In the genomic region with DNA sequence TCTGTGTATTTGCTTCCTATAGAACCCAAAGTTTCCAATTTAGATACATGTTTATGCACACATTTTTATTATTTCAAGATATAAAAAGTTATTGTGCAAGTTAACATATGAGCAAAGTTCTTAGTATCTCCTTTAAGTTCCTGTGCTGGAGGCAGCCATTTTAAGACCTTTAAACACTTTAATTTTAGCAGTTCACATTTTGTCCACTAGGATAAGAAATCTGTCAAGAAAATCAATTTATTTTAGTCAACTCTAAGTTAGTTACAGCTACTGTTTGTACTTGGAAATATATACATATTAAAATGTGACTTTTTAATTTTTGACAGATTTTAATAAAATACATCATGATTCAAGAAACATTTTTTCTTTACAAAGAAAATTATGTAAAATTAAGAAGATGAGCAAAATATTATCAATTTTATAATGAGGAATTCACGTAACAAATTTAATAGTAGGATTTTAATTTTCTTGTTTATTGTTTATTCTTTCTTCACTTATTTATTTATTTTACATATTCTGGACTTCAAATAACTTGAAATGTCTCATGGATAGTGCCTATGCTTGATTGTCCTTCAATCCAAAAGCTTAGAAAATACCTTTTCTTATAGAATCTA, we compare ENCODE assay signal across 10 cellular contexts.
A peak's percentile ranks its signal among the peaks of the same experiment; 100 is the strongest.
DNase-seq lines count a peak whose midpoint lies in the region; ATAC-seq, FAIRE-seq and TF ChIP-seq lines count a peak whose summit lies in the region.
"Had no signal": no experiment of that assay in that cellular context is flagged by ENCODE, and none has a peak within 500 bp of the region (broad histone marks: within the 10 kb centered on the region; RNA-seq: fewer than 3 reads in every experiment).

No MANE protein-coding gene starts in this region.

- no peak overlapping the region for H3K4me3 Mint-ChIP-seq in neural crest cell

- no peak for FAIRE-seq in GM12878 (lab: Jason Lieb, UNC)

- TF ChIP-seq POLR2A in GM12878 (IDR thresholded peaks at IDR 0.05; ENCODE audit: low read depth, low read length) (no peak), uterus (IDR thresholded peaks at IDR 0.05) (no peak)

- no TSS peak for BruUV-seq in GM12878 (replicated peaks; lab: Mats Ljungman, UMichigan)

- intact Hi-C loops in GM12878 (cut with micrococcal nuclease; ENCODE audit: unreplicated experiment) (no loop called here), mucosa of descending colon (cut with DNase I, micrococcal nuclease) (no loop called here), uterus (cut with DNase I; ENCODE audit: low total_unique reads) (no loop called here)

- no peak overlapping the region for H3K4me2 ChIP-seq in GM12878 (ENCODE audit: control insufficient read depth, insufficient read depth)

- peak; percentile 75 for ATAC-seq in GM18511 (IDR thresholded peaks at IDR 0.05; ENCODE audit: unreplicated experiment)
- no peak for ATAC-seq in GM12878
- ATAC-seq in mucosa of descending colon: no peak
- ATAC-seq: gastrocnemius medialis had no signal

- H3K9me3 ChIP-seq in GM12878 (replicated peaks; ENCODE audit: control insufficient read depth, insufficient read depth, low read length) (no peaks in the 10 kb centered on the region), mucosa of descending colon (no peaks in the 10 kb centered on the region), uterus (no peaks in the 10 kb centered on the region)
- H3K9me3 ChIP-seq: gastrocnemius medialis had no signal

- H3K27me3 Mint-ChIP-seq in neural crest cell (ENCODE audit: low read depth): no peaks in the 10 kb centered on the region

- H3K27ac ChIP-seq in GM12878 (ENCODE audit: control insufficient read depth, insufficient read depth): no peak overlapping the region
- no peak overlapping the region for H3K27ac ChIP-seq in uterus
- H3K27ac ChIP-seq: gastrocnemius medialis had no signal

- no peak overlapping the region for H3K4me3 ChIP-seq in GM12878
- no peak overlapping the region for H3K4me3 ChIP-seq in mucosa of descending colon
- no peak overlapping the region for H3K4me3 ChIP-seq in uterus
- H3K4me3 ChIP-seq: gastrocnemius medialis had no signal

- TF ChIP-seq CTCF in GM12878 (IDR thresholded peaks at IDR 0.05 in 2 of 3, conservative IDR thresholded peaks at IDR 0.05 in 1 of 3; ENCODE audit: control insufficient read depth in 2 of 3, extremely low read depth in 1 of 3, insufficient read depth in 1 of 3, low read depth in 3 of 3, low read length in 3 of 3) (peak in 1 of 3 experiments; percentile 7; a peak in 1 of 6 replicates), neural crest cell (conservative IDR thresholded peaks at IDR 0.05) (peak; percentile 65), mucosa of descending colon (IDR thresholded peaks at IDR 0.05) (no peak), uterus (IDR thresholded peaks at IDR 0.05) (no peak)

- no peaks in the 10 kb centered on the region for H3K36me3 Mint-ChIP-seq in neural crest cell (ENCODE audit: low read depth)

- 0% methylated on average over 1 of the region's 1 CpG for WGBS in GM12878 (ENCODE audit: insufficient coverage, insufficient replicate concordance, low lambda C conversion rate, missing lambda C conversion rate)

- CTCF ChIA-PET in GM12878 (lab: Yijun Ruan, JAX): no interaction called here

- no peak overlapping the region for H3K27ac Mint-ChIP-seq in neural crest cell (ENCODE audit: unreplicated experiment)

- H4K20me1 ChIP-seq in GM12878 (ENCODE audit: control insufficient read depth, insufficient read depth): no peaks in the 10 kb centered on the region

- no peaks in the 10 kb centered on the region for H3K4me1 Mint-ChIP-seq in neural crest cell

- H3K79me2 ChIP-seq in GM12878 (ENCODE audit: control insufficient read depth, insufficient read depth, low read length): no peaks in the 10 kb centered on the region

- no peak overlapping the region for H3K9ac ChIP-seq in GM12878 (ENCODE audit: control insufficient read depth, insufficient read depth, low read length)

- H3K27me3 ChIP-seq in GM12878 (replicated peaks in 1 of 2; ENCODE audit: control insufficient read depth in 2 of 2, insufficient read depth in 2 of 2, low read length in 1 of 2) (no peaks in the 10 kb centered on the region), uterus (no peaks in the 10 kb centered on the region)
- H3K27me3 ChIP-seq: gastrocnemius medialis had no signal

- TF ChIP-seq EP300 in GM12878 (IDR thresholded peaks at IDR 0.05; ENCODE audit: borderline replicate concordance in 1 of 2, control insufficient read depth in 1 of 2, low read depth in 2 of 2, low read length in 2 of 2): no peak

- H3K4me1 ChIP-seq in GM12878 (ENCODE audit: control insufficient read depth, insufficient read depth, low read length) (no peaks in the 10 kb centered on the region), mucosa of descending colon (ENCODE audit: low read depth) (no peaks in the 10 kb centered on the region), uterus (no peaks in the 10 kb centered on the region)
- H3K4me1 ChIP-seq: gastrocnemius medialis had no signal

- RAD21 ChIA-PET in GM12878 (lab: Charles Lee; ENCODE audit: unreplicated experiment): no interaction called here

- in situ Hi-C loops in GM12878 (cut with MboI): no loop called here

- SMC1A ChIA-PET in GM12878 (lab: Charles Lee; ENCODE audit: uncharacterized antibody, unreplicated experiment): no interaction called here

- peaks cover 3% of the 10 kb centered on the region for H3K9me3 Mint-ChIP-seq in neural crest cell

- DNase-seq in HS-5 (ENCODE audit: low read depth) (peak; percentile 11), GM12878 (ENCODE audit: low read depth, low spot score) (no peak), neural crest cell (ENCODE audit: low read depth, low spot score) (no peak), mucosa of descending colon (no peak), NCI-H2081 treated with DMSO at 0.1 percent for 48 hours (lab: John Stamatoyannopoulos, UW) (no peak), uterus (no peak)
- DNase-seq in stimulated activated CD4-positive, alpha-beta T cell treated with anti-CD3 and anti-CD28 coated beads, Interleukin-2, amount 100 ng/mL, for 48 hours: no peak
- DNase-seq: gastrocnemius medialis, NCI-H187 treated with DMSO at 0.1 percent for 48 hours had no signal

- no peaks in the 10 kb centered on the region for H3K36me3 ChIP-seq in GM12878 (ENCODE audit: control insufficient read depth in 2 of 2, insufficient read depth in 2 of 2, low read length in 1 of 2)
- no peaks in the 10 kb centered on the region for H3K36me3 ChIP-seq in mucosa of descending colon (ENCODE audit: low read depth)
- no peaks in the 10 kb centered on the region for H3K36me3 ChIP-seq in uterus
- H3K36me3 ChIP-seq: gastrocnemius medialis had no signal

- H2AFZ ChIP-seq in GM12878 (ENCODE audit: control insufficient read depth, low read depth, low read length): peak overlapping the region; percentile 47

- POLR2A ChIA-PET in GM12878 (lab: Charles Lee): no interaction called here

- TF ChIP-seq RAD21 in GM12878 (IDR thresholded peaks at IDR 0.05; ENCODE audit: insufficient read depth, low read depth, low read length): no peak

TF ChIP-seq in GM12878, 131 proteins besides CTCF, POLR2A, EP300 and RAD21:
- no peak for TF ChIP-seq GABPA (IDR thresholded peaks at IDR 0.05; ENCODE audit: low read depth)
- no peak for TF ChIP-seq MEF2A (IDR thresholded peaks at IDR 0.05; ENCODE audit: insufficient read depth, low read depth, low read length)
- TF ChIP-seq POU2F2 (IDR thresholded peaks at IDR 0.05; ENCODE audit: borderline replicate concordance, low read depth, low read length): no peak
- no peak for TF ChIP-seq BHLHE40 (IDR thresholded peaks at IDR 0.05; ENCODE audit: borderline replicate concordance in 1 of 2, low read depth in 2 of 2, low read length in 1 of 2)
- no peak for TF ChIP-seq RFX5 (IDR thresholded peaks at IDR 0.05; ENCODE audit: low read depth, low read length)
- no peak for TF ChIP-seq SREBF2 (IDR thresholded peaks at IDR 0.05; ENCODE audit: low read length)
- no peak for TF ChIP-seq SPI1 (IDR thresholded peaks at IDR 0.05; ENCODE audit: borderline replicate concordance, insufficient read depth, low read depth, low read length)
